Comparison of ENCODE assay signal across 20 cellular contexts in genomic region chr4:156545003-156545785, GRCh38.
A peak's percentile ranks its signal among the peaks of the same experiment; 100 is the strongest.
DNase-seq lines count a peak whose midpoint lies in the region; ATAC-seq and TF ChIP-seq lines count a peak whose summit lies in the region.
"Had no signal": no experiment of that assay in that cellular context is flagged by ENCODE, and none has a peak within 500 bp of the region (broad histone marks: within the 10 kb centered on the region; RNA-seq: fewer than 3 reads in every experiment).

No MANE protein-coding gene starts in this region.

- TF ChIP-seq POLR2A in gastroesophageal sphincter (IDR thresholded peaks at IDR 0.05): no peak

- intact Hi-C loops in ascending aorta (cut with DNase I): loop anchor here (5.0 kb wide), 1 partner anchor 68 kb away; no protein-coding TSS in a partner anchor

- no peak for TF ChIP-seq CTCF in ascending aorta (IDR thresholded peaks at IDR 0.05)
- TF ChIP-seq CTCF in gastroesophageal sphincter (IDR thresholded peaks at IDR 0.05): no peak

- no peaks in the 10 kb centered on the region for H3K9me3 ChIP-seq in ascending aorta
- H3K9me3 ChIP-seq in gastroesophageal sphincter: no peaks in the 10 kb centered on the region
- H3K9me3 ChIP-seq: upper lobe of left lung had no signal

- no peaks in the 10 kb centered on the region for H3K36me3 ChIP-seq in ACC112 (ENCODE audit: insufficient read depth, low read length)
- H3K36me3 ChIP-seq in ascending aorta: no peaks in the 10 kb centered on the region
- H3K36me3 ChIP-seq in gastroesophageal sphincter: no peaks in the 10 kb centered on the region
- H3K36me3 ChIP-seq: upper lobe of left lung had no signal

- no peaks in the 10 kb centered on the region for H3K79me2 ChIP-seq in ACC112 (ENCODE audit: control insufficient read depth, insufficient read depth, low read length, unreplicated experiment)

- peak overlapping the region; percentile 41; the same call in 1 of the 2 replicates for H3K4me3 ChIP-seq in ACC112 (ENCODE audit: low read depth, low read length)
- H3K4me3 ChIP-seq in ascending aorta: peak overlapping the region in 1 of 2 donors; percentile 15
- H3K4me3 ChIP-seq in gastroesophageal sphincter: no peak overlapping the region
- H3K4me3 ChIP-seq: skin epidermis, upper lobe of left lung had no signal

- WGBS in gastroesophageal sphincter (ENCODE audit: low coverage in 1 of 2), 2 donors: 58 to 62% methylated on average over 2 of the region's 2 CpGs

- H3K27me3 ChIP-seq in ACC112 (ENCODE audit: insufficient read depth, low read length) (no peaks in the 10 kb centered on the region), ascending aorta (no peaks in the 10 kb centered on the region), gastroesophageal sphincter (no peaks in the 10 kb centered on the region)
- H3K27me3 ChIP-seq: upper lobe of left lung had no signal

- peak overlapping the region; percentile 92 for H2AFZ ChIP-seq in ACC112 (ENCODE audit: low read length, unreplicated experiment)

- DNase-seq in ascending aorta (ENCODE audit: low spot score in 2 of 2) (no peak), renal cortical epithelial cell (ENCODE audit: low read depth) (peak; percentile 16), NCI-H1436 (lab: John Stamatoyannopoulos, UW) (no peak), NCI-H2196 treated with DMSO at 0.1 percent for 48 hours (lab: John Stamatoyannopoulos, UW; ENCODE audit: unreplicated experiment) (no peak)
- no peak for DNase-seq in central memory CD4-positive, alpha-beta T cell
- DNase-seq: activated CD8-positive, alpha-beta memory T cell treated with anti-CD3 and anti-CD28 coated beads, Interleukin-2, amount 50 U/mL, for 4 hours; activated naive CD4-positive, alpha-beta T cell treated with anti-CD3 and anti-CD28 coated beads for 36 hours; CD8-positive, alpha-beta T cell; DMS79 treated with DMSO at 0.1 percent for 48 hours; immature natural killer cell; Karpas-422; mesendoderm; NCI-H1436 treated with DMSO at 0.1 percent for 48 hours; NCI-H524; T1000; upper lobe of left lung had no signal

- peak; percentile 19 for ATAC-seq in gastroesophageal sphincter
- ATAC-seq in HG02973 (IDR thresholded peaks at IDR 0.05; ENCODE audit: unreplicated experiment): no peak
- ATAC-seq: CD8-positive, alpha-beta T cell had no signal

- no peak for TF ChIP-seq EP300 in gastroesophageal sphincter (IDR thresholded peaks at IDR 0.05)

- H3K4me1 ChIP-seq in ACC112 (ENCODE audit: control insufficient read depth, insufficient read depth, low read length, unreplicated experiment): peaks cover 31% of the 10 kb centered on the region
- H3K4me1 ChIP-seq in ascending aorta: peaks cover 13 to 40% of the 10 kb centered on the region in 2 donors
- H3K4me1 ChIP-seq in gastroesophageal sphincter: peaks cover 0 to 10% (median 0%) of the 10 kb centered on the region in 3 donors
- H3K4me1 ChIP-seq: upper lobe of left lung had no signal

- H3K27ac ChIP-seq in ACC112 (ENCODE audit: low read depth, low read length): peak overlapping the region; percentile 27
- peak overlapping the region; percentile 81 for H3K27ac ChIP-seq in ascending aorta
- H3K27ac ChIP-seq in gastroesophageal sphincter: peak overlapping the region in 1 of 4 donors; percentile 3
- H3K27ac ChIP-seq: upper lobe of left lung had no signal
